In the genomic region with DNA sequence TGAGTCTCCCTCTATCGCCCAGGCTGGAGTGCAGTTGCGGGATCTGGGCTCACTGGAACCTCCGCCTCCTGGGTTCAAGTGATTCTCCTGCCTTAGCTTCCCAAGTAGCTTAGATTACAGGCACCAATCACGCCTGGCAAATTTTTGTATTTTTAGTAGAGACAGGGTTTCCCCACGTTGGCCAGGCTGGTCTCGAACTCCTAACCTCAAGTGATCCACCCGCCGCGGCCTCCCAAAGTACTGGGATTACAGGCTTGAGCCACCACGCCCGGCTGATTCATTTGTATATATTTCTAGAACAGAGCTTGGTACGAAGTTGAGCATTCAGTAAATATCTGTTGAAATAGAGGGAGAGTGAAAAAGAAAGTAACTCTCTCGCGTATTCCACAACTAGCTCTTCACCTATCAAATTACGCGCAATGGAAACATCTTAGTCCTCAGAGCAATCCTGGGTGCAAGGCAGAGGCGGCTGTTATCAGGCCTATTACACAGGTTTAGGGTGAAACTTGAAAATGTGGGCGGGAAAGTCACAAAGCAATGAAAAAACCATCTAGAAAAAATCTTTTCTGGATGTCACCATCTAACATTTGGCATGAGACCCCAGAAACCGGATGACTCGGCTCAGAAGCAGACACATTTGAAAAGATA, we compare ENCODE assay signal across 1 cellular context.
TF ChIP-seq lines count a peak whose summit lies in the region.

No MANE protein-coding gene starts in this region.

TF ChIP-seq in H1, 55 proteins besides CTCF, POLR2A, EP300 and RAD21:
- TF ChIP-seq MAFK (IDR thresholded peaks at IDR 0.05; ENCODE audit: low read depth, low read length) (0 out of 2 replicates have a peak, but pooled peaks have one; percentile 4), POU5F1 (IDR thresholded peaks at IDR 0.05; ENCODE audit: low read depth, low read length) (no peak)
